19 cellular contexts compared by ENCODE assay signal in genomic region chr5:6446042-6446441, GRCh38. TPM values are rescaled to one million over a fixed set of nuclear protein-coding genes. Genes with fewer than 3 reads are reported as not detected.
DNase-seq lines count a peak whose midpoint lies in the region; ATAC-seq, FAIRE-seq and TF ChIP-seq lines count a peak whose summit lies in the region.
"Had no signal": no experiment of that assay in that cellular context is flagged by ENCODE, and none has a peak within 500 bp of the region (broad histone marks: within the 10 kb centered on the region; RNA-seq: fewer than 3 reads in every experiment).

No MANE protein-coding gene starts in this region.

- no peak overlapping the region for H3K4me2 ChIP-seq in K562 (ENCODE audit: insufficient read depth, low read length)
- H3K4me2 ChIP-seq: BLaER1, GM23338 had no signal

- no peak overlapping the region for H3K4me3 Mint-ChIP-seq in effector memory CD8-positive, alpha-beta T cell
- H3K4me3 Mint-ChIP-seq in activated CD4-positive, alpha-beta T cell treated with anti-CD3 and anti-CD28 coated beads for 36 hours = no peak overlapping the region
- H3K4me3 Mint-ChIP-seq: CD4-positive, CD25-positive, alpha-beta regulatory T cell; GM23338; IgD-negative memory B cell had no signal

- no peak for TF ChIP-seq EP300 in K562 (IDR thresholded peaks at IDR 0.05; ENCODE audit: low read length)

- H3K4me1 ChIP-seq in right atrium auricular region = peaks cover 0 to 16% of the 10 kb centered on the region in 2 donors
- peaks cover 0 to 5% of the 10 kb centered on the region in 2 experiments; a peak in 1 of 5 replicates for H3K4me1 ChIP-seq in K562 (replicated peaks in 1 of 2; ENCODE audit: control insufficient read depth in 2 of 2, insufficient read depth in 2 of 2, low read length in 2 of 2)

- intact Hi-C loops in cardiac septum (cut with DNase I) (loop anchor here (5.0 kb wide), 3 partner anchors 69 to 154 kb away; partner anchors contain the start of gene MED10), K562 (cut with micrococcal nuclease) (no loop called here)
- intact Hi-C loops in activated CD4-positive, alpha-beta T cell treated with anti-CD3 and anti-CD28 coated beads for 36 hours (cut with DNase I, micrococcal nuclease) = no loop called here

- peaks cover 0 to 9% of the 10 kb centered on the region in 2 donors for H3K9me3 ChIP-seq in right atrium auricular region
- peaks cover 7% of the 10 kb centered on the region; the same call in 1 of the 2 replicates for H3K9me3 ChIP-seq in K562 (replicated peaks; ENCODE audit: control insufficient read depth, insufficient read depth, low read depth, low read length)

- no peaks in the 10 kb centered on the region for H3K27me3 ChIP-seq in right atrium auricular region
- peaks cover 7 to 35% of the 10 kb centered on the region in 2 experiments; a peak in 4 of 5 replicates for H3K27me3 ChIP-seq in K562 (ENCODE audit: control insufficient read depth in 2 of 2, insufficient read depth in 2 of 2, low read length in 2 of 2)

- DNase-seq in right atrium auricular region (ENCODE audit: low spot score) (peak; percentile 57), cardiac septum (ENCODE audit: low spot score) (no peak), NCI-H2107 (lab: John Stamatoyannopoulos, UW) (peak; percentile 77), K562 (ENCODE audit: extremely low read depth in 1 of 4, low spot score in 3 of 4) (no peak)
- no peak for DNase-seq in effector memory CD8-positive, alpha-beta T cell
- no peak for DNase-seq in activated CD4-positive, alpha-beta T cell treated with anti-CD3 and anti-CD28 coated beads for 36 hours
- no peak for DNase-seq in effector CD8-positive, alpha-beta T cell (lab: John Stamatoyannopoulos, UW)
- DNase-seq: 8988T; AML-193; CD4-positive, CD25-positive, alpha-beta regulatory T cell; DMS79; H7 had no signal

- TF ChIP-seq POLR2A in K562 (conservative IDR thresholded peaks at IDR 0.05) = no peak

- no peak for FAIRE-seq in K562 (lab: Jason Lieb, UNC)
- FAIRE-seq: GM12878, GM18507 had no signal

- H3K36me3 Mint-ChIP-seq in effector memory CD8-positive, alpha-beta T cell (ENCODE audit: insufficient read depth) = no peaks in the 10 kb centered on the region
- H3K36me3 Mint-ChIP-seq in activated CD4-positive, alpha-beta T cell treated with anti-CD3 and anti-CD28 coated beads for 36 hours (ENCODE audit: low read depth) = no peaks in the 10 kb centered on the region
- H3K36me3 Mint-ChIP-seq: CD4-positive, CD25-positive, alpha-beta regulatory T cell had no signal

- H3K36me3 ChIP-seq in right atrium auricular region = no peaks in the 10 kb centered on the region
- no peaks in the 10 kb centered on the region for H3K36me3 ChIP-seq in K562 (ENCODE audit: control insufficient read depth, insufficient read depth, low read length)
- H3K36me3 ChIP-seq: BLaER1 had no signal

- TF ChIP-seq CTCF in right atrium auricular region (IDR thresholded peaks at IDR 0.05) = no peak
- no peak for TF ChIP-seq CTCF in K562 (IDR thresholded peaks at IDR 0.05 in 2 of 3, conservative IDR thresholded peaks at IDR 0.05 in 1 of 3; ENCODE audit: insufficient read depth in 2 of 3, low read depth in 1 of 3, low read length in 3 of 3)

- POLR2A ChIA-PET in K562 (lab: Yijun Ruan, JAX) = no interaction called here
- POLR2A ChIA-PET in activated CD4-positive, alpha-beta T cell treated with anti-CD3 and anti-CD28 coated beads for 36 hours (lab: Charles Lee) = interaction anchor here (0.7 kb wide), 1 partner anchor 1221 kb away, joined by 4 read pairs; no protein-coding TSS in a partner anchor

- H3K27ac Mint-ChIP-seq in effector memory CD8-positive, alpha-beta T cell = no peak overlapping the region
- no peak overlapping the region for H3K27ac Mint-ChIP-seq in activated CD4-positive, alpha-beta T cell treated with anti-CD3 and anti-CD28 coated beads for 36 hours
- H3K27ac Mint-ChIP-seq: CD4-positive, CD25-positive, alpha-beta regulatory T cell; GM23338 had no signal

- H3K9me3 Mint-ChIP-seq in effector memory CD8-positive, alpha-beta T cell = no peaks in the 10 kb centered on the region
- no peaks in the 10 kb centered on the region for H3K9me3 Mint-ChIP-seq in activated CD4-positive, alpha-beta T cell treated with anti-CD3 and anti-CD28 coated beads for 36 hours (ENCODE audit: low read depth)

- 2% methylated on average over 12 of the region's 12 CpGs for WGBS in K562 (ENCODE audit: insufficient coverage, low coverage, missing lambda C conversion rate)

- H3K9me1 ChIP-seq in K562 (ENCODE audit: control insufficient read depth, insufficient read depth, low read length) = no peaks in the 10 kb centered on the region

- CTCF ChIA-PET in K562 (lab: Yijun Ruan, JAX; ENCODE audit: low intra/inter-chr PET ratio) = no interaction called here
- CTCF ChIA-PET in activated CD4-positive, alpha-beta T cell treated with anti-CD3 and anti-CD28 coated beads for 36 hours (lab: Charles Lee) = interaction anchor here (1.0 kb wide), 1 partner anchor 16 kb away, joined by 3 read pairs; no protein-coding TSS in a partner anchor

- TF ChIP-seq RAD21 in K562 (CRISPR knock-in tag; conservative IDR thresholded peaks at IDR 0.05 in 1 of 2, IDR thresholded peaks at IDR 0.05 in 1 of 2) = no peak

- no peak overlapping the region for H2AFZ ChIP-seq in K562 (ENCODE audit: low read depth, low read length)
- H2AFZ ChIP-seq: GM23338 had no signal

- peaks cover 3 to 6% of the 10 kb centered on the region in 2 donors for H3K4me1 Mint-ChIP-seq in effector memory CD8-positive, alpha-beta T cell (ENCODE audit: low read depth in 2 of 2)
- H3K4me1 Mint-ChIP-seq in activated CD4-positive, alpha-beta T cell treated with anti-CD3 and anti-CD28 coated beads for 36 hours = peaks cover 12% of the 10 kb centered on the region

- no TSS peak for BruUV-seq in K562 (replicated peaks; lab: Mats Ljungman, UMichigan)

- H3K4me3 ChIP-seq in right atrium auricular region (no peak overlapping the region), K562 (no peak overlapping the region)
- H3K4me3 ChIP-seq: BLaER1, GM12878, GM23338 had no signal

- peak; percentile 20; the same call in 2 of the 3 replicates for ATAC-seq in K562
- ATAC-seq in effector memory CD8-positive, alpha-beta T cell (replicated peaks) = no peak
- no peak for ATAC-seq in activated CD4-positive, alpha-beta T cell treated with anti-CD3 and anti-CD28 coated beads for 36 hours
- ATAC-seq: GM12878, GM23338 had no signal

- peaks cover 39 to 59% of the 10 kb centered on the region in 2 donors for H3K27me3 Mint-ChIP-seq in effector memory CD8-positive, alpha-beta T cell
- peaks cover 45% of the 10 kb centered on the region for H3K27me3 Mint-ChIP-seq in activated CD4-positive, alpha-beta T cell treated with anti-CD3 and anti-CD28 coated beads for 36 hours

- no peak overlapping the region for H3K9ac ChIP-seq in K562 (ENCODE audit: insufficient read depth in 1 of 2, low read depth in 2 of 2, low read length in 2 of 2)
- H3K9ac ChIP-seq: BLaER1 had no signal

- H3K27ac ChIP-seq in right atrium auricular region (no peak overlapping the region), K562 (ENCODE audit: extremely low read depth, low read depth, low read length) (no peak overlapping the region)
- H3K27ac ChIP-seq: BLaER1 had no signal

- no peaks in the 10 kb centered on the region for H4K20me1 ChIP-seq in K562 (replicated peaks; ENCODE audit: control insufficient read depth, insufficient read depth, low read length)

- H3K79me2 ChIP-seq in K562 (ENCODE audit: control insufficient read depth, insufficient read depth, low read length) = no peaks in the 10 kb centered on the region

- in situ Hi-C loops in K562 (cut with MboI) = no loop called here

TF ChIP-seq in K562, 482 proteins besides CTCF, POLR2A, EP300 and RAD21 (continues in another document):
- TF ChIP-seq ZBTB17 (CRISPR knock-in tag; IDR thresholded peaks at IDR 0.05) (no peak), NCOA6 (IDR thresholded peaks at IDR 0.05) (no peak), MCM5 (IDR thresholded peaks at IDR 0.05; ENCODE audit: low read depth) (no peak), NUFIP1 (IDR thresholded peaks at IDR 0.05; ENCODE audit: partially characterized antibody) (no peak), NCOA2 (IDR thresholded peaks at IDR 0.05; ENCODE audit: partially characterized antibody in 2 of 2) (no peak)

RNA-seq across cellular contexts. Expression of gene UBE2QL1, which starts 2.6 kb away (rescaled TPM):
- total RNA-seq in right atrium auricular region (10 to 100 TPM in 1 of 2 donors, 1 to 10 TPM in 1; 9.1 to 10.8 TPM), cardiac septum (13.1 TPM), K562 (2014; rRNA removed) (not detected in 2 replicates), K562 (2014; rRNA removed; fragmentation: Illumina TruSeq; extraction: Trizol) (not detected in 2 replicates), K562 (2015; rRNA removed; fragmentation: Illumina TruSeq; extraction: Trizol) (not detected in 2 replicates), K562 (2021) (not detected in 2 replicates)
- total RNA-seq in K562 (2011; cell fraction: chromatin; rRNA removed; ENCODE audit: low replicate concordance) = not detected in 2 replicates
- total RNA-seq in K562 (2011; cell fraction: nucleolus; rRNA removed) = 0.13 TPM in 1 of 2 replicates, not detected in the other
- total RNA-seq in K562 (2011; cell fraction: nucleoplasm; rRNA removed) = 0.15 TPM in 1 of 2 replicates, not detected in the other
- polyA plus RNA-seq in K562 (2011; rRNA removed) (not detected in 2 replicates), K562 (2014; fragmentation: Illumina TruSeq; extraction: Trizol) (not detected in 2 replicates), K562 (2014; fragmentation: Nextera tagmentation; extraction: Ambion mirVana) (not detected), K562 (2014; rRNA removed) (not detected in 2 replicates)
- polyA plus RNA-seq in K562 (2011; cell fraction: cytosol; rRNA removed) = not detected in 2 replicates
- polyA plus RNA-seq in K562 (2011; cell fraction: nucleus; rRNA removed) = 0.03 TPM in 1 of 2 replicates, not detected in the other
- 0.01 TPM in 1 of 2 replicates, not detected in the other for polyA plus RNA-seq in K562 (2012)
- not detected in 2 replicates for polyA minus RNA-seq in K562 (2011; rRNA and poly(A)+ RNA removed)
- polyA minus RNA-seq in K562 (2011; cell fraction: cytosol; rRNA and poly(A)+ RNA removed) = not detected in 2 replicates
- polyA minus RNA-seq in K562 (2011; cell fraction: nucleus; rRNA and poly(A)+ RNA removed) = not detected in 2 replicates
- total RNA-seq in activated CD4-positive, alpha-beta T cell treated with anti-CD3 and anti-CD28 coated beads for 36 hours = not detected
- total RNA-seq: CD4-positive, CD25-positive, alpha-beta regulatory T cell; G401; HT-29 had no signal
- polyA plus RNA-seq: CD4-positive, CD25-positive, alpha-beta regulatory T cell; IgD-negative memory B cell had no signal

Comparison
In these comparisons a context has a peak if more than half of its experiments do, and no peak if none do; other contexts are left out.
1. DNase-seq: peak in right atrium auricular region (single experiment) and NCI-H2107 (single experiment); none in cardiac septum (single experiment), K562 (0 of 4), effector memory CD8-positive, alpha-beta T cell (0 of 3), activated CD4-positive, alpha-beta T cell treated with anti-CD3 and anti-CD28 coated beads for 36 hours (single experiment) and effector CD8-positive, alpha-beta T cell (single experiment).
2. RNA of gene UBE2QL1, which starts 2.6 kb away (total RNA-seq): 13.1 TPM in cardiac septum (single experiment) and 9.1 to 10.8 TPM in right atrium auricular region; 0.13 to 0.15 TPM in K562 and not detected in activated CD4-positive, alpha-beta T cell treated with anti-CD3 and anti-CD28 coated beads for 36 hours; every median in the first group is over 4 times any median in the second.